1 cellular context compared by ENCODE assay signal in the genomic region with DNA sequence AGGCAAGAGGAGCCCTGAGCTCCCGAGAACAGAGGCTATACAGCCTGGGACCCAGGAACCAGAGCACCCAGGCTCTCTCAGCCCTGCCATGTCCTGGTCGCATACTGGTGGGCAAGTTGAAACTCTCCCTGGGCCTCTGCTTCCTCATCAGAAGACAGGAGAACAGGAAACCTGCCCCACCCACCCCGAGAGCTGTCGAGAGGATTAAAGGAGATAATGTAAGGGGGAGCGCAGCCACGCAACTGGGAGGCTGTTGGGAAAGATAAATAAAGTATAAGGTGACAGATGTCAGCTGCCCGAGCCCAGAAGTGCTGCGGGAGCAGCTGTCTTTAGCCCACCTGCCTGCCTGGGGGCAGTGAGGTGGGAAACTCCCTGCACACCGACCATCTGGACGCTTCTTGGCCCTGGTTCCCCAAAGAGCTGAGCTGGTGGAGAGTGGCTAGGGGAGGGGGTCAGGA.
TF ChIP-seq lines count a peak whose summit lies in the region.

No MANE protein-coding gene starts in this region.

TF ChIP-seq in K562, 482 proteins besides CTCF, POLR2A, EP300 and RAD21 (continued from another document and continues in another):
- TF ChIP-seq, protein P1, sequence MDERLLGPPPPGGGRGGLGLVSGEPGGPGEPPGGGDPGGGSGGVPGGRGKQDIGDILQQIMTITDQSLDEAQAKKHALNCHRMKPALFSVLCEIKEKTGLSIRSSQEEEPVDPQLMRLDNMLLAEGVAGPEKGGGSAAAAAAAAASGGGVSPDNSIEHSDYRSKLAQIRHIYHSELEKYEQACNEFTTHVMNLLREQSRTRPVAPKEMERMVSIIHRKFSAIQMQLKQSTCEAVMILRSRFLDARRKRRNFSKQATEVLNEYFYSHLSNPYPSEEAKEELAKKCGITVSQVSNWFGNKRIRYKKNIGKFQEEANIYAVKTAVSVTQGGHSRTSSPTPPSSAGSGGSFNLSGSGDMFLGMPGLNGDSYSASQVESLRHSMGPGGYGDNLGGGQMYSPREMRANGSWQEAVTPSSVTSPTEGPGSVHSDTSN (CRISPR knock-in tag; IDR thresholded peaks at IDR 0.05; ENCODE audit: low read depth), result no peak
- TF ChIP-seq, protein P1 (tag; conservative IDR thresholded peaks at IDR 0.05; ENCODE audit: low read depth), result peak; percentile 79
- TF ChIP-seq NCOA1 (IDR thresholded peaks at IDR 0.05; ENCODE audit: low read depth), result no peak; the same call in 1 of the 2 replicates
- TF ChIP-seq ATF7 (IDR thresholded peaks at IDR 0.05), result peak; percentile 63; the same call in 1 of the 2 replicates
- no peak for TF ChIP-seq KDM5B (IDR thresholded peaks at IDR 0.05; ENCODE audit: insufficient replicate concordance, low read depth, low read length)
- no peak for TF ChIP-seq NEUROD1 (IDR thresholded peaks at IDR 0.05; ENCODE audit: borderline replicate concordance, low read depth, low read length, partially characterized antibody)
- TF ChIP-seq ZNF75A (CRISPR knock-in tag; IDR thresholded peaks at IDR 0.05), result no peak
- no peak for TF ChIP-seq GATAD2B (IDR thresholded peaks at IDR 0.05; ENCODE audit: borderline replicate concordance)
- TF ChIP-seq FOXA1 (IDR thresholded peaks at IDR 0.05; ENCODE audit: borderline replicate concordance), result no peak
- TF ChIP-seq SIN3A (IDR thresholded peaks at IDR 0.05; ENCODE audit: borderline replicate concordance in 2 of 2, control insufficient read depth in 1 of 2, low read depth in 2 of 2, low read length in 2 of 2), result 0 out of 4 replicates have a peak, but pooled peaks have one; percentile 23 to 47
- TF ChIP-seq PRPF4 (IDR thresholded peaks at IDR 0.05; ENCODE audit: insufficient read depth, low read depth, low read length, poor library complexity, severe bottlenecking), result no peak
- TF ChIP-seq, protein P2, sequence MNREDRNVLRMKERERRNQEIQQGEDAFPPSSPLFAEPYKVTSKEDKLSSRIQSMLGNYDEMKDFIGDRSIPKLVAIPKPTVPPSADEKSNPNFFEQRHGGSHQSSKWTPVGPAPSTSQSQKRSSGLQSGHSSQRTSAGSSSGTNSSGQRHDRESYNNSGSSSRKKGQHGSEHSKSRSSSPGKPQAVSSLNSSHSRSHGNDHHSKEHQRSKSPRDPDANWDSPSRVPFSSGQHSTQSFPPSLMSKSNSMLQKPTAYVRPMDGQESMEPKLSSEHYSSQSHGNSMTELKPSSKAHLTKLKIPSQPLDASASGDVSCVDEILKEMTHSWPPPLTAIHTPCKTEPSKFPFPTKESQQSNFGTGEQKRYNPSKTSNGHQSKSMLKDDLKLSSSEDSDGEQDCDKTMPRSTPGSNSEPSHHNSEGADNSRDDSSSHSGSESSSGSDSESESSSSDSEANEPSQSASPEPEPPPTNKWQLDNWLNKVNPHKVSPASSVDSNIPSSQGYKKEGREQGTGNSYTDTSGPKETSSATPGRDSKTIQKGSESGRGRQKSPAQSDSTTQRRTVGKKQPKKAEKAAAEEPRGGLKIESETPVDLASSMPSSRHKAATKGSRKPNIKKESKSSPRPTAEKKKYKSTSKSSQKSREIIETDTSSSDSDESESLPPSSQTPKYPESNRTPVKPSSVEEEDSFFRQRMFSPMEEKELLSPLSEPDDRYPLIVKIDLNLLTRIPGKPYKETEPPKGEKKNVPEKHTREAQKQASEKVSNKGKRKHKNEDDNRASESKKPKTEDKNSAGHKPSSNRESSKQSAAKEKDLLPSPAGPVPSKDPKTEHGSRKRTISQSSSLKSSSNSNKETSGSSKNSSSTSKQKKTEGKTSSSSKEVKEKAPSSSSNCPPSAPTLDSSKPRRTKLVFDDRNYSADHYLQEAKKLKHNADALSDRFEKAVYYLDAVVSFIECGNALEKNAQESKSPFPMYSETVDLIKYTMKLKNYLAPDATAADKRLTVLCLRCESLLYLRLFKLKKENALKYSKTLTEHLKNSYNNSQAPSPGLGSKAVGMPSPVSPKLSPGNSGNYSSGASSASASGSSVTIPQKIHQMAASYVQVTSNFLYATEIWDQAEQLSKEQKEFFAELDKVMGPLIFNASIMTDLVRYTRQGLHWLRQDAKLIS (CRISPR knock-in tag; IDR thresholded peaks at IDR 0.05), result no peak
- TF ChIP-seq, protein P3, sequence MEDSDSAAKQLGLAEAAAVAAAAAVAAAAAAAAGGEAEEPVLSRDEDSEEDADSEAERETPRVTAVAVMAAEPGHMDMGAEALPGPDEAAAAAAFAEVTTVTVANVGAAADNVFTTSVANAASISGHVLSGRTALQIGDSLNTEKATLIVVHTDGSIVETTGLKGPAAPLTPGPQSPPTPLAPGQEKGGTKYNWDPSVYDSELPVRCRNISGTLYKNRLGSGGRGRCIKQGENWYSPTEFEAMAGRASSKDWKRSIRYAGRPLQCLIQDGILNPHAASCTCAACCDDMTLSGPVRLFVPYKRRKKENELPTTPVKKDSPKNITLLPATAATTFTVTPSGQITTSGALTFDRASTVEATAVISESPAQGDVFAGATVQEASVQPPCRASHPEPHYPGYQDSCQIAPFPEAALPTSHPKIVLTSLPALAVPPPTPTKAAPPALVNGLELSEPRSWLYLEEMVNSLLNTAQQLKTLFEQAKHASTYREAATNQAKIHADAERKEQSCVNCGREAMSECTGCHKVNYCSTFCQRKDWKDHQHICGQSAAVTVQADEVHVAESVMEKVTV (CRISPR knock-in tag; IDR thresholded peaks at IDR 0.05), result no peak
- no peak for TF ChIP-seq ZKSCAN8 (CRISPR knock-in tag; IDR thresholded peaks at IDR 0.05)
- no peak for TF ChIP-seq NFRKB (IDR thresholded peaks at IDR 0.05; ENCODE audit: low read depth)
- no peak for TF ChIP-seq CBX2 (IDR thresholded peaks at IDR 0.05; ENCODE audit: insufficient read depth, low read length, poor library complexity, severe bottlenecking)
- no peak for TF ChIP-seq ZFP30 (CRISPR knock-in tag; IDR thresholded peaks at IDR 0.05; ENCODE audit: borderline replicate concordance)
- TF ChIP-seq HMG20A (CRISPR knock-in tag; conservative IDR thresholded peaks at IDR 0.05), result no peak
- TF ChIP-seq, protein P4, sequence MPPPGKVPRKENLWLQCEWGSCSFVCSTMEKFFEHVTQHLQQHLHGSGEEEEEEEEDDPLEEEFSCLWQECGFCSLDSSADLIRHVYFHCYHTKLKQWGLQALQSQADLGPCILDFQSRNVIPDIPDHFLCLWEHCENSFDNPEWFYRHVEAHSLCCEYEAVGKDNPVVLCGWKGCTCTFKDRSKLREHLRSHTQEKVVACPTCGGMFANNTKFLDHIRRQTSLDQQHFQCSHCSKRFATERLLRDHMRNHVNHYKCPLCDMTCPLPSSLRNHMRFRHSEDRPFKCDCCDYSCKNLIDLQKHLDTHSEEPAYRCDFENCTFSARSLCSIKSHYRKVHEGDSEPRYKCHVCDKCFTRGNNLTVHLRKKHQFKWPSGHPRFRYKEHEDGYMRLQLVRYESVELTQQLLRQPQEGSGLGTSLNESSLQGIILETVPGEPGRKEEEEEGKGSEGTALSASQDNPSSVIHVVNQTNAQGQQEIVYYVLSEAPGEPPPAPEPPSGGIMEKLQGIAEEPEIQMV (tag; conservative IDR thresholded peaks at IDR 0.05; ENCODE audit: low read depth), result no peak
- TF ChIP-seq TAF9B (IDR thresholded peaks at IDR 0.05; ENCODE audit: partially characterized antibody), result peak; percentile 34
- TF ChIP-seq PCBP1 (IDR thresholded peaks at IDR 0.05; ENCODE audit: low read depth, low read length, poor library complexity, severe bottlenecking), result no peak
- TF ChIP-seq, protein P5, sequence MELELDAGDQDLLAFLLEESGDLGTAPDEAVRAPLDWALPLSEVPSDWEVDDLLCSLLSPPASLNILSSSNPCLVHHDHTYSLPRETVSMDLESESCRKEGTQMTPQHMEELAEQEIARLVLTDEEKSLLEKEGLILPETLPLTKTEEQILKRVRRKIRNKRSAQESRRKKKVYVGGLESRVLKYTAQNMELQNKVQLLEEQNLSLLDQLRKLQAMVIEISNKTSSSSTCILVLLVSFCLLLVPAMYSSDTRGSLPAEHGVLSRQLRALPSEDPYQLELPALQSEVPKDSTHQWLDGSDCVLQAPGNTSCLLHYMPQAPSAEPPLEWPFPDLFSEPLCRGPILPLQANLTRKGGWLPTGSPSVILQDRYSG (tag; conservative IDR thresholded peaks at IDR 0.05; ENCODE audit: low read depth), result no peak; the same call in 1 of the 2 replicates
- TF ChIP-seq KDM4B (IDR thresholded peaks at IDR 0.05; ENCODE audit: borderline replicate concordance in 2 of 2, low read depth in 1 of 2), result no peak
- TF ChIP-seq ZNF79 (CRISPR knock-in tag; IDR thresholded peaks at IDR 0.05; ENCODE audit: low read depth), result no peak
- TF ChIP-seq TARDBP (IDR thresholded peaks at IDR 0.05), result no peak
- peak; percentile 90 for TF ChIP-seq NCOR1 (IDR thresholded peaks at IDR 0.05)
- TF ChIP-seq, protein P6, sequence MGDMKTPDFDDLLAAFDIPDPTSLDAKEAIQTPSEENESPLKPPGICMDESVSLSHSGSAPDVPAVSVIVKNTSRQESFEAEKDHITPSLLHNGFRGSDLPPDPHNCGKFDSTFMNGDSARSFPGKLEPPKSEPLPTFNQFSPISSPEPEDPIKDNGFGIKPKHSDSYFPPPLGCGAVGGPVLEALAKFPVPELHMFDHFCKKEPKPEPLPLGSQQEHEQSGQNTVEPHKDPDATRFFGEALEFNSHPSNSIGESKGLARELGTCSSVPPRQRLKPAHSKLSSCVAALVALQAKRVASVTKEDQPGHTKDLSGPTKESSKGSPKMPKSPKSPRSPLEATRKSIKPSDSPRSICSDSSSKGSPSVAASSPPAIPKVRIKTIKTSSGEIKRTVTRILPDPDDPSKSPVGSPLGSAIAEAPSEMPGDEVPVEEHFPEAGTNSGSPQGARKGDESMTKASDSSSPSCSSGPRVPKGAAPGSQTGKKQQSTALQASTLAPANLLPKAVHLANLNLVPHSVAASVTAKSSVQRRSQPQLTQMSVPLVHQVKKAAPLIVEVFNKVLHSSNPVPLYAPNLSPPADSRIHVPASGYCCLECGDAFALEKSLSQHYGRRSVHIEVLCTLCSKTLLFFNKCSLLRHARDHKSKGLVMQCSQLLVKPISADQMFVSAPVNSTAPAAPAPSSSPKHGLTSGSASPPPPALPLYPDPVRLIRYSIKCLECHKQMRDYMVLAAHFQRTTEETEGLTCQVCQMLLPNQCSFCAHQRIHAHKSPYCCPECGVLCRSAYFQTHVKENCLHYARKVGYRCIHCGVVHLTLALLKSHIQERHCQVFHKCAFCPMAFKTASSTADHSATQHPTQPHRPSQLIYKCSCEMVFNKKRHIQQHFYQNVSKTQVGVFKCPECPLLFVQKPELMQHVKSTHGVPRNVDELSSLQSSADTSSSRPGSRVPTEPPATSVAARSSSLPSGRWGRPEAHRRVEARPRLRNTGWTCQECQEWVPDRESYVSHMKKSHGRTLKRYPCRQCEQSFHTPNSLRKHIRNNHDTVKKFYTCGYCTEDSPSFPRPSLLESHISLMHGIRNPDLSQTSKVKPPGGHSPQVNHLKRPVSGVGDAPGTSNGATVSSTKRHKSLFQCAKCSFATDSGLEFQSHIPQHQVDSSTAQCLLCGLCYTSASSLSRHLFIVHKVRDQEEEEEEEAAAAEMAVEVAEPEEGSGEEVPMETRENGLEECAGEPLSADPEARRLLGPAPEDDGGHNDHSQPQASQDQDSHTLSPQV (IDR thresholded peaks at IDR 0.05), result no peak
- peak in 1 of 2 experiments; percentile 48; a peak in 1 of 4 replicates for TF ChIP-seq MAZ (CRISPR knock-in tag; conservative IDR thresholded peaks at IDR 0.05 in 1 of 2, IDR thresholded peaks at IDR 0.05 in 1 of 2)
- TF ChIP-seq, protein P7, sequence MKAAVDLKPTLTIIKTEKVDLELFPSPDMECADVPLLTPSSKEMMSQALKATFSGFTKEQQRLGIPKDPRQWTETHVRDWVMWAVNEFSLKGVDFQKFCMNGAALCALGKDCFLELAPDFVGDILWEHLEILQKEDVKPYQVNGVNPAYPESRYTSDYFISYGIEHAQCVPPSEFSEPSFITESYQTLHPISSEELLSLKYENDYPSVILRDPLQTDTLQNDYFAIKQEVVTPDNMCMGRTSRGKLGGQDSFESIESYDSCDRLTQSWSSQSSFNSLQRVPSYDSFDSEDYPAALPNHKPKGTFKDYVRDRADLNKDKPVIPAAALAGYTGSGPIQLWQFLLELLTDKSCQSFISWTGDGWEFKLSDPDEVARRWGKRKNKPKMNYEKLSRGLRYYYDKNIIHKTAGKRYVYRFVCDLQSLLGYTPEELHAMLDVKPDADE (conservative IDR thresholded peaks at IDR 0.05; ENCODE audit: control insufficient read depth, low read depth, low read length), result peak; percentile 48; the same call in 1 of the 2 replicates
- peak in 1 of 2 experiments; percentile 31; a peak in 1 of 4 replicates for TF ChIP-seq HDAC1 (IDR thresholded peaks at IDR 0.05)
- TF ChIP-seq ZNF134 (CRISPR knock-in tag; conservative IDR thresholded peaks at IDR 0.05), result 0 out of 2 replicates have a peak, but pooled peaks have one; percentile 41
- no peak for TF ChIP-seq ZNF140 (CRISPR knock-in tag; IDR thresholded peaks at IDR 0.05)
- TF ChIP-seq, protein P8, sequence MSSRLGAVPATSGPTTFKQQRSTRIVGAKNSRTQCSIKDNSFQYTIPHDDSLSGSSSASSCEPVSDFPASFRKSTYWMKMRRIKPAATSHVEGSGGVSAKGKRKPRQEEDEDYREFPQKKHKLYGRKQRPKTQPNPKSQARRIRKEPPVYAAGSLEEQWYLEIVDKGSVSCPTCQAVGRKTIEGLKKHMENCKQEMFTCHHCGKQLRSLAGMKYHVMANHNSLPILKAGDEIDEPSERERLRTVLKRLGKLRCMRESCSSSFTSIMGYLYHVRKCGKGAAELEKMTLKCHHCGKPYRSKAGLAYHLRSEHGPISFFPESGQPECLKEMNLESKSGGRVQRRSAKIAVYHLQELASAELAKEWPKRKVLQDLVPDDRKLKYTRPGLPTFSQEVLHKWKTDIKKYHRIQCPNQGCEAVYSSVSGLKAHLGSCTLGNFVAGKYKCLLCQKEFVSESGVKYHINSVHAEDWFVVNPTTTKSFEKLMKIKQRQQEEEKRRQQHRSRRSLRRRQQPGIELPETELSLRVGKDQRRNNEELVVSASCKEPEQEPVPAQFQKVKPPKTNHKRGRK (tag; IDR thresholded peaks at IDR 0.05), result no peak
